1 cellular context compared by ENCODE assay signal in genomic region chr12:120438495-120439198, GRCh38.
A peak's percentile ranks its signal among the peaks of the same experiment; 100 is the strongest.
TF ChIP-seq lines count a peak whose summit lies in the region.

No MANE protein-coding gene starts in this region.

TF ChIP-seq in H1, 55 proteins besides CTCF, POLR2A, EP300 and RAD21:
- no peak for TF ChIP-seq SIX5 (IDR thresholded peaks at IDR 0.05; ENCODE audit: low read depth, low read length)
- no peak for TF ChIP-seq USF2 (IDR thresholded peaks at IDR 0.05; ENCODE audit: low read length)
- TF ChIP-seq ZNF274 (IDR thresholded peaks at IDR 0.05; ENCODE audit: borderline replicate concordance, extremely low read depth, low read length) = no peak
- no peak for TF ChIP-seq RNF2 (IDR thresholded peaks at IDR 0.05; ENCODE audit: borderline replicate concordance, low read depth, low read length, missing control alignments, poor library complexity, severe bottlenecking)
- peak; percentile 23 for TF ChIP-seq SAP30 (IDR thresholded peaks at IDR 0.05; ENCODE audit: insufficient read depth, insufficient replicate concordance, low read length)
